10 cellular contexts compared by ENCODE assay signal in genomic region chr6:141265748-141266647, GRCh38.
DNase-seq lines count a peak whose midpoint lies in the region; ATAC-seq and TF ChIP-seq lines count a peak whose summit lies in the region.
"Had no signal": no experiment of that assay in that cellular context is flagged by ENCODE, and none has a peak within 500 bp of the region (broad histone marks: within the 10 kb centered on the region; RNA-seq: fewer than 3 reads in every experiment).

No MANE protein-coding gene starts in this region.

- no peaks in the 10 kb centered on the region for H3K9me2 ChIP-seq in SK-N-SH

- POLR2A ChIA-PET in IMR-90 (lab: Charles Lee; ENCODE audit: unreplicated experiment): no interaction called here
- POLR2A ChIA-PET in SK-N-SH (lab: Yijun Ruan, JAX): no interaction called here

- peak overlapping the region; percentile 90 for H3K4me2 ChIP-seq in IMR-90 (ENCODE audit: low read depth, low read length)
- H3K4me2 ChIP-seq in SK-N-SH: no peak overlapping the region

- H2AK9ac ChIP-seq in IMR-90 (replicated peaks; ENCODE audit: low read depth, low read length, poor library complexity): no peak overlapping the region

- H3K4me3 ChIP-seq in IMR-90 (ENCODE audit: insufficient read depth, low read depth, low read length) (no peak overlapping the region; the same call in 1 of the 2 replicates), SK-N-SH (ENCODE audit: low read depth in 2 of 2, low read length in 1 of 2) (peak overlapping the region in 1 of 2 experiments; percentile 21; a peak in 2 of 4 replicates), fibroblast of pulmonary artery (replicated peaks; ENCODE audit: low read depth, low read length) (peak overlapping the region; percentile 19), stomach smooth muscle (ENCODE audit: low read length in 2 of 2) (peak overlapping the region; percentile 26 to 50)

- no peaks in the 10 kb centered on the region for H3K79me2 ChIP-seq in SK-N-SH (ENCODE audit: insufficient read depth)

- TF ChIP-seq POLR2A in IMR-90 (IDR thresholded peaks at IDR 0.05; ENCODE audit: low read depth, low read length): no peak

- H3K56ac ChIP-seq in IMR-90 (ENCODE audit: extremely low read depth, insufficient read depth, low read length): no peak overlapping the region

- H3K27me3 ChIP-seq in IMR-90 (ENCODE audit: control insufficient read depth, insufficient read depth, low read length): no peaks in the 10 kb centered on the region
- H3K27me3 ChIP-seq in SK-N-SH (ENCODE audit: insufficient read depth): no peaks in the 10 kb centered on the region; the same call in 1 of the 2 replicates
- no peaks in the 10 kb centered on the region for H3K27me3 ChIP-seq in stomach smooth muscle (ENCODE audit: control insufficient read depth in 1 of 2, insufficient read depth in 2 of 2, low read length in 2 of 2)

- no peak overlapping the region for H2BK20ac ChIP-seq in IMR-90 (ENCODE audit: low read depth, low read length)

- H3K9me3 Mint-ChIP-seq in activated T-helper 2 cell treated with anti-CD3 and anti-CD28 coated beads, Interferon-gamma antibody, Interleukin-2, Interleukin-4, amounts not matched to agents 10 μg/mL and 5 μg/mL and 100 μg/mL, durations not matched to agents 14 hours and 24 hours and 36 hours: no peaks in the 10 kb centered on the region
- H3K9me3 Mint-ChIP-seq: activated naive CD4-positive, alpha-beta T cell treated with anti-CD3 and anti-CD28 coated beads, Interleukin-2, amount 10 ng/mL, durations not matched to agents 7 days and 5 days had no signal

- no peaks in the 10 kb centered on the region for H3K36me3 Mint-ChIP-seq in activated T-helper 2 cell treated with anti-CD3 and anti-CD28 coated beads, Interferon-gamma antibody, Interleukin-2, Interleukin-4, amounts not matched to agents 10 μg/mL and 5 μg/mL and 100 μg/mL, durations not matched to agents 14 hours and 24 hours and 36 hours (ENCODE audit: low read depth)
- H3K36me3 Mint-ChIP-seq: activated naive CD4-positive, alpha-beta T cell treated with anti-CD3 and anti-CD28 coated beads, Interleukin-2, amount 10 ng/mL, durations not matched to agents 7 days and 5 days had no signal

- no peak overlapping the region for H2AK5ac ChIP-seq in IMR-90 (ENCODE audit: low read depth, low read length)

- no peak for TF ChIP-seq EP300 in SK-N-SH (IDR thresholded peaks at IDR 0.05; ENCODE audit: borderline replicate concordance in 1 of 2, low read depth in 1 of 2, low read length in 1 of 2)

- peak overlapping the region; percentile 24 for H2BK5ac ChIP-seq in IMR-90 (ENCODE audit: low read depth, low read length, poor library complexity, severe bottlenecking)

- H2BK120ac ChIP-seq in IMR-90 (ENCODE audit: low read depth, low read length): peak overlapping the region; percentile 64; the same call in 1 of the 2 replicates

- H3K9me1 ChIP-seq in IMR-90 (ENCODE audit: insufficient read depth, low read length): no peaks in the 10 kb centered on the region

- no peak for ATAC-seq in IMR-90 (ENCODE audit: low read depth)

- in situ Hi-C loops in IMR-90 (cut with MboI; ENCODE audit: low sequenced_read_pairs): no loop called here

- no peak overlapping the region for H3K27ac Mint-ChIP-seq in activated T-helper 2 cell treated with anti-CD3 and anti-CD28 coated beads, Interferon-gamma antibody, Interleukin-2, Interleukin-4, amounts not matched to agents 10 μg/mL and 5 μg/mL and 100 μg/mL, durations not matched to agents 14 hours and 24 hours and 36 hours
- H3K27ac Mint-ChIP-seq: activated naive CD4-positive, alpha-beta T cell treated with anti-CD3 and anti-CD28 coated beads, Interleukin-2, amount 10 ng/mL, durations not matched to agents 7 days and 5 days had no signal

- H3K27ac ChIP-seq in IMR-90 (ENCODE audit: insufficient read depth, low read length) (no peak overlapping the region), SK-N-SH (ENCODE audit: low read depth in 2 of 2, low read length in 1 of 2) (peak overlapping the region in 1 of 2 experiments; percentile 78; a peak in 1 of 4 replicates), stomach smooth muscle (ENCODE audit: low read length) (no peak overlapping the region)

- dilution Hi-C loops in IMR-90 (cut with HindIII; ENCODE audit: low sequenced_read_pairs, unreplicated experiment): no loop called here

- BruUV-seq in IMR-90 (replicated peaks; lab: Mats Ljungman, UMichigan): no TSS peak

- H3K9ac ChIP-seq in IMR-90 (ENCODE audit: low read depth, low read length) (peak overlapping the region; percentile 11; the same call in 1 of the 2 replicates), SK-N-SH (peak overlapping the region; percentile 8; the same call in 1 of the 2 replicates), stomach smooth muscle (ENCODE audit: low read length in 2 of 2) (no peak overlapping the region)

- no peak overlapping the region; the same call in 1 of the 2 replicates for H3K23ac ChIP-seq in IMR-90 (ENCODE audit: low read depth, low read length)

- no peak for TF ChIP-seq RAD21 in IMR-90 (IDR thresholded peaks at IDR 0.05; ENCODE audit: low read length)
- no peak for TF ChIP-seq RAD21 in SK-N-SH (IDR thresholded peaks at IDR 0.05; ENCODE audit: low read length)

- H3K36me3 ChIP-seq in IMR-90 (ENCODE audit: control insufficient read depth, insufficient read depth, low read length) (no peaks in the 10 kb centered on the region), SK-N-SH (replicated peaks in 1 of 2; ENCODE audit: control insufficient read depth in 1 of 2, insufficient read depth in 2 of 2, low read length in 1 of 2) (no peaks in the 10 kb centered on the region), stomach smooth muscle (ENCODE audit: control insufficient read depth in 2 of 2, insufficient read depth in 2 of 2, low read length in 2 of 2) (no peaks in the 10 kb centered on the region)

- no peak overlapping the region for H3K14ac ChIP-seq in IMR-90 (replicated peaks; ENCODE audit: low read depth, low read length)

- TF ChIP-seq CTCF in IMR-90 (conservative IDR thresholded peaks at IDR 0.05; ENCODE audit: low read depth, low read length) (no peak), SK-N-SH (IDR thresholded peaks at IDR 0.05) (no peak), fibroblast of pulmonary artery (IDR thresholded peaks at IDR 0.05; ENCODE audit: low read length, missing control alignments) (no peak)

- no peaks in the 10 kb centered on the region for H3K79me1 ChIP-seq in IMR-90 (ENCODE audit: low read depth in 1 of 2, low read length in 2 of 2)

- no peaks in the 10 kb centered on the region for H3K4me1 Mint-ChIP-seq in activated T-helper 2 cell treated with anti-CD3 and anti-CD28 coated beads, Interferon-gamma antibody, Interleukin-2, Interleukin-4, amounts not matched to agents 10 μg/mL and 5 μg/mL and 100 μg/mL, durations not matched to agents 14 hours and 24 hours and 36 hours (ENCODE audit: low read depth)
- H3K4me1 Mint-ChIP-seq: activated naive CD4-positive, alpha-beta T cell treated with anti-CD3 and anti-CD28 coated beads, Interleukin-2, amount 10 ng/mL, durations not matched to agents 7 days and 5 days had no signal

- no peaks in the 10 kb centered on the region for H4K20me1 ChIP-seq in IMR-90 (ENCODE audit: insufficient read depth, low read length)
- H4K20me1 ChIP-seq in SK-N-SH (ENCODE audit: insufficient read depth): no peaks in the 10 kb centered on the region

- peak overlapping the region; percentile 19; the same call in 1 of the 2 replicates for H4K5ac ChIP-seq in IMR-90 (ENCODE audit: low read depth, low read length)

- H4K91ac ChIP-seq in IMR-90 (ENCODE audit: insufficient read depth, low read depth, low read length): no peak overlapping the region

- H3K4me1 ChIP-seq in IMR-90 (ENCODE audit: control insufficient read depth, insufficient read depth, low read length) (peaks cover 2% of the 10 kb centered on the region; the same call in 1 of the 2 replicates), SK-N-SH (ENCODE audit: control insufficient read depth in 1 of 2, insufficient read depth in 2 of 2, low read depth in 1 of 2, low read length in 1 of 2) (no peaks in the 10 kb centered on the region; a peak in 1 of 4 replicates), stomach smooth muscle (ENCODE audit: control insufficient read depth, insufficient read depth, low read length) (no peaks in the 10 kb centered on the region)

- H3K4me3 Mint-ChIP-seq in activated T-helper 2 cell treated with anti-CD3 and anti-CD28 coated beads, Interferon-gamma antibody, Interleukin-2, Interleukin-4, amounts not matched to agents 10 μg/mL and 5 μg/mL and 100 μg/mL, durations not matched to agents 14 hours and 24 hours and 36 hours (ENCODE audit: low read depth): no peak overlapping the region
- H3K4me3 Mint-ChIP-seq: activated naive CD4-positive, alpha-beta T cell treated with anti-CD3 and anti-CD28 coated beads, Interleukin-2, amount 10 ng/mL, durations not matched to agents 7 days and 5 days had no signal

- WGBS in IMR-90 (ENCODE audit: extremely low coverage in 2 of 2, insufficient read length in 1 of 2), 2 experiments: no CpG with 5 or more reads among the region's 5 CpGs
- 11% methylated on average over 5 of the region's 5 CpGs for WGBS in SK-N-SH (ENCODE audit: low lambda C conversion rate)

- H3K4ac ChIP-seq in IMR-90 (ENCODE audit: low read depth, low read length): no peak overlapping the region

- H2BK15ac ChIP-seq in IMR-90 (ENCODE audit: low read depth, low read length): no peak overlapping the region

- DNase-seq in IMR-90 (no peak), SK-N-SH (no peak), fibroblast of pulmonary artery (ENCODE audit: low read depth) (no peak), D341Med (ENCODE audit: low spot score) (no peak), NCI-H1105 treated with DMSO at 0.1 percent for 48 hours (lab: John Stamatoyannopoulos, UW) (no peak)
- no peak for DNase-seq in activated T-helper 2 cell treated with anti-CD3 and anti-CD28 coated beads, Interferon-gamma antibody, Interleukin-2, Interleukin-4, amounts not matched to agents 10 μg/mL and 5 μg/mL and 100 μg/mL, durations not matched to agents 14 hours and 24 hours and 36 hours (ENCODE audit: low spot score)
- DNase-seq: activated naive CD4-positive, alpha-beta T cell treated with anti-CD3 and anti-CD28 coated beads, Interleukin-2, amount 10 ng/mL, durations not matched to agents 7 days and 5 days; NCI-H1694; T-helper 9 cell had no signal

- no peak overlapping the region for H2AFZ ChIP-seq in IMR-90 (replicated peaks; ENCODE audit: low read length, poor library complexity)
- H2AFZ ChIP-seq in SK-N-SH (ENCODE audit: low read depth): peak overlapping the region; percentile 4; the same call in 1 of the 2 replicates

- intact Hi-C loops in IMR-90 (cut with micrococcal nuclease): no loop called here
- intact Hi-C loops in activated T-helper 2 cell treated with anti-CD3 and anti-CD28 coated beads, Interferon-gamma antibody, Interleukin-2, Interleukin-4, amounts not matched to agents 10 μg/mL and 5 μg/mL and 100 μg/mL, durations not matched to agents 14 hours and 24 hours and 36 hours (cut with micrococcal nuclease): no loop called here

- H3F3A ChIP-seq in SK-N-SH (replicated peaks; ENCODE audit: insufficient read depth): no peaks in the 10 kb centered on the region

- no peak overlapping the region for H3K18ac ChIP-seq in IMR-90 (ENCODE audit: low read depth, low read length)

- H3K27me3 Mint-ChIP-seq in activated T-helper 2 cell treated with anti-CD3 and anti-CD28 coated beads, Interferon-gamma antibody, Interleukin-2, Interleukin-4, amounts not matched to agents 10 μg/mL and 5 μg/mL and 100 μg/mL, durations not matched to agents 14 hours and 24 hours and 36 hours (ENCODE audit: low read depth): no peaks in the 10 kb centered on the region
- H3K27me3 Mint-ChIP-seq: activated naive CD4-positive, alpha-beta T cell treated with anti-CD3 and anti-CD28 coated beads, Interleukin-2, amount 10 ng/mL, durations not matched to agents 7 days and 5 days had no signal

- H4K8ac ChIP-seq in IMR-90 (ENCODE audit: low read depth in 2 of 2, low read length in 2 of 2): peak overlapping the region; percentile 41 to 70; a peak in 2 of 4 replicates

- H3K9me3 ChIP-seq in IMR-90 (ENCODE audit: control insufficient read depth, insufficient read depth, low read length) (peaks cover under 1% of the 10 kb centered on the region; the same call in 1 of the 2 replicates), SK-N-SH (no peaks in the 10 kb centered on the region; the same call in 1 of the 2 replicates), stomach smooth muscle (ENCODE audit: control insufficient read depth in 2 of 2, low read length in 2 of 2) (no peaks in the 10 kb centered on the region)

- CTCF ChIA-PET in IMR-90 (lab: Yijun Ruan, JAX) (no interaction called here), SK-N-SH (lab: Yijun Ruan, JAX) (no interaction called here)

Comparison
In these comparisons a context has a peak if more than half of its experiments do, and no peak if none do; other contexts are left out.
1. H3K9ac ChIP-seq: peak in IMR-90 (single experiment) and SK-N-SH (single experiment); none in stomach smooth muscle (0 of 2).